In genomic region chr2:134207589-134208209, GRCh38 we compare ENCODE assay signal across 8 cellular contexts. TPM values are rescaled to one million over a fixed set of nuclear protein-coding genes. Genes with fewer than 3 reads are reported as not detected.
DNase-seq lines count a peak whose midpoint lies in the region; ATAC-seq lines count a peak whose summit lies in the region.

No MANE protein-coding gene starts in this region.

- peak overlapping the region; percentile 17 for H3K27ac Mint-ChIP-seq in activated naive CD4-positive, alpha-beta T cell treated with anti-CD3 and anti-CD28 coated beads, Interleukin-2, amount 50 U/mL, for 24 hours

- peak; percentile 66 for DNase-seq in ACHN
- peak; percentile 74 for DNase-seq in SK-MEL-5 (ENCODE audit: low read depth, low spot score)
- DNase-seq in left ventricle myocardium superior: peak; percentile 64
- DNase-seq in stimulated activated CD4-positive, alpha-beta T cell treated with anti-CD3 and anti-CD28 coated beads, Interleukin-2, amount 100 ng/mL, for 4 hours (ENCODE audit: low read depth): peak; percentile 50
- DNase-seq in DMS79 treated with DMSO at 0.1 percent for 48 hours (lab: John Stamatoyannopoulos, UW): no peak

- H3K36me3 Mint-ChIP-seq in activated naive CD4-positive, alpha-beta T cell treated with anti-CD3 and anti-CD28 coated beads, Interleukin-2, amount 50 U/mL, for 24 hours: no peaks in the 10 kb centered on the region

- H3K9me3 Mint-ChIP-seq in activated naive CD4-positive, alpha-beta T cell treated with anti-CD3 and anti-CD28 coated beads, Interleukin-2, amount 50 U/mL, for 24 hours: no peaks in the 10 kb centered on the region

- H3K4me1 Mint-ChIP-seq in activated naive CD4-positive, alpha-beta T cell treated with anti-CD3 and anti-CD28 coated beads, Interleukin-2, amount 50 U/mL, for 24 hours: peaks cover 2% of the 10 kb centered on the region

- ATAC-seq in GM18867 (IDR thresholded peaks at IDR 0.05; ENCODE audit: unreplicated experiment) (peak; percentile 88), HG03354 (IDR thresholded peaks at IDR 0.05; ENCODE audit: poor library complexity, severe bottlenecking, unreplicated experiment) (peak; percentile 94), left ventricle myocardium superior (peak; percentile 68)

- in situ Hi-C loops in ACHN (cut with HindIII; ENCODE audit: low pct_ligation_motif_present, low pct_unique_long_range_greater_than_20kb, low sequenced_read_pairs): no loop called here
- in situ Hi-C loops in SK-MEL-5 (cut with HindIII; ENCODE audit: low pct_unique_long_range_greater_than_20kb, low sequenced_read_pairs): no loop called here

- intact Hi-C loops in left ventricle myocardium superior (cut with micrococcal nuclease): loop anchor here (5.0 kb wide), 1 partner anchor 90 kb away; no protein-coding TSS in a partner anchor

- no peak overlapping the region for H3K4me3 Mint-ChIP-seq in activated naive CD4-positive, alpha-beta T cell treated with anti-CD3 and anti-CD28 coated beads, Interleukin-2, amount 50 U/mL, for 24 hours

- no peaks in the 10 kb centered on the region for H3K27me3 Mint-ChIP-seq in activated naive CD4-positive, alpha-beta T cell treated with anti-CD3 and anti-CD28 coated beads, Interleukin-2, amount 50 U/mL, for 24 hours

RNA-seq across cellular contexts. Expression of gene MGAT5, which starts 46.2 kb away (rescaled TPM):
- 23.4 and 24.7 TPM in 2 replicates for total RNA-seq in SK-MEL-5 (2014; rRNA removed; shearing (Covaris generic))
- polyA plus RNA-seq in SK-MEL-5 (2015; cell fraction: cytosol; rRNA removed): 28.4 and 34.2 TPM in 2 replicates
- polyA plus RNA-seq in SK-MEL-5 (2015; cell fraction: nucleus; rRNA removed): 12.3 and 14.8 TPM in 2 replicates
- 98.1 TPM for total RNA-seq in left ventricle myocardium superior
